Comparison of ENCODE assay signal across 8 cellular contexts in genomic region chr19:16324384-16325160, GRCh38. TPM values are rescaled to one million over a fixed set of nuclear protein-coding genes. Genes with fewer than 3 reads are reported as not detected.
A peak's percentile ranks its signal among the peaks of the same experiment; 100 is the strongest.
DNase-seq lines count a peak whose midpoint lies in the region; ATAC-seq lines count a peak whose summit lies in the region.

Gene KLF2, plus strand, starts transcription at chr19:16324826. Its CDS starts 98 bp downstream, at chr19:16324924.

- H3K4me3 Mint-ChIP-seq in activated CD4-positive, alpha-beta memory T cell treated with anti-CD3 and anti-CD28 coated beads for 36 hours, result peak within 1 kb of the TSS; percentile 57

- peaks cover 19% of the 10 kb centered on the region for H3K27me3 Mint-ChIP-seq in activated CD4-positive, alpha-beta memory T cell treated with anti-CD3 and anti-CD28 coated beads for 36 hours

- DNase-seq in NCI-H82 (lab: John Stamatoyannopoulos, UW) (peak; percentile 69), NCI-H82 treated with DMSO at 0.1 percent for 48 hours (lab: John Stamatoyannopoulos, UW; ENCODE audit: unreplicated experiment) (no peak), NCI-H226 (peak; percentile 88), ecto neural progenitor cell (ENCODE audit: low spot score) (peak; percentile 84), lung microvascular endothelial cell (ENCODE audit: low read depth in 2 of 2) (peak; percentile 96 to 97)
- peak; percentile 89 for DNase-seq in activated CD4-positive, alpha-beta memory T cell treated with anti-CD3 and anti-CD28 coated beads for 36 hours
- DNase-seq in stimulated activated CD4-positive, alpha-beta T cell treated with anti-CD3 and anti-CD28 coated beads, TNF-alpha, amount 100 ng/mL, for 24 hours (ENCODE audit: low read depth in 3 of 3), result peak; percentile 58 to 75 (median 66)

- H3K36me3 Mint-ChIP-seq in activated CD4-positive, alpha-beta memory T cell treated with anti-CD3 and anti-CD28 coated beads for 36 hours, result peaks cover 12% of the 10 kb centered on the region

- POLR2A ChIA-PET in activated CD4-positive, alpha-beta memory T cell treated with anti-CD3 and anti-CD28 coated beads for 36 hours (lab: Charles Lee), result interaction anchor here (0.5 to 1.7 kb wide), 2 partner anchors 14 to 215 kb away, joined by 4 read pairs; no protein-coding TSS in a partner anchor

- intact Hi-C loops in activated CD4-positive, alpha-beta memory T cell treated with anti-CD3 and anti-CD28 coated beads for 36 hours (cut with micrococcal nuclease), result loop anchor here (1.0 to 10.0 kb wide), 4 partner anchors 42 to 250 kb away; partner anchors contain the start of gene TPM4

- H3K27ac Mint-ChIP-seq in activated CD4-positive, alpha-beta memory T cell treated with anti-CD3 and anti-CD28 coated beads for 36 hours, result no peak within 1 kb of the TSS

- CTCF ChIA-PET in activated CD4-positive, alpha-beta memory T cell treated with anti-CD3 and anti-CD28 coated beads for 36 hours (lab: Charles Lee), result interaction anchor here (0.6 to 1.2 kb wide), 3 partner anchors 18 to 180 kb away, joined by 3 to 5 read pairs (median 5); no protein-coding TSS in a partner anchor

- H3K4me1 Mint-ChIP-seq in activated CD4-positive, alpha-beta memory T cell treated with anti-CD3 and anti-CD28 coated beads for 36 hours (ENCODE audit: low read depth), result peaks cover 36% of the 10 kb centered on the region

- no peaks in the 10 kb centered on the region for H3K9me3 Mint-ChIP-seq in activated CD4-positive, alpha-beta memory T cell treated with anti-CD3 and anti-CD28 coated beads for 36 hours

- ATAC-seq in HG02970 (IDR thresholded peaks at IDR 0.05; ENCODE audit: low FRiP score, unreplicated experiment), result peak; percentile 60

RNA-seq across cellular contexts. Expression of gene KLF2, which starts in this region (rescaled TPM):
- total RNA-seq in activated CD4-positive, alpha-beta memory T cell treated with anti-CD3 and anti-CD28 coated beads for 36 hours, result 1 to 10 TPM; 1.7 TPM
- total RNA-seq in lung microvascular endothelial cell, result 2.6 and 10.1 TPM in 2 replicates
